In the genomic region with DNA sequence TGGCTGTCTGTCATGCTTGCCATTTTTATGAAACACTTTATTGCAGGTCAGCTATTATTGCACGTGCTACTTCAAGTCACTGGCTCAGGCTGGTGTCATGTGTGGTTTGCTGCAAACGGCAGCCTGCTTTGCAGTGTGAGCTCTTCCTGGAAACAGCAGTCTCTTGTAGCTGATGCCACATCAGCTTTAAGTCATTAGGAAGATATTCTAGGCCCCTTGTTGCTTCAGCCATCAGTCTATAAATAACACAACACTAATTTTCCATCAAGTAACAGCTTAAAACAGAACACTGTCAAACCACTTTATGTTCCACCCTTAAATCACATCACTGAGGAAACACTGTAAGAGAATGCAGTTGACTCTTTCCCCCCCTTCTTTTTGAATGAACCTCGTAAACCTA, we compare ENCODE assay signal across 1 cellular context.
TF ChIP-seq lines count a peak whose summit lies in the region.

No MANE protein-coding gene starts in this region.

TF ChIP-seq in SK-N-SH treated with all-trans-retinoic acid at 6 μM for 48 hours, 23 proteins besides CTCF, POLR2A, EP300 and RAD21 (continued from another document):
- TF ChIP-seq POU6F1 (CRISPR knock-in tag; IDR thresholded peaks at IDR 0.05; ENCODE audit: borderline replicate concordance, low read depth) (no peak), TOX (CRISPR knock-in tag; IDR thresholded peaks at IDR 0.05; ENCODE audit: borderline replicate concordance) (no peak), CREB5 (CRISPR knock-in tag; IDR thresholded peaks at IDR 0.05; ENCODE audit: low read depth) (no peak), RARB (CRISPR knock-in tag; IDR thresholded peaks at IDR 0.05) (no peak), CSDC2 (CRISPR knock-in tag; IDR thresholded peaks at IDR 0.05) (no peak)
